In genomic region chr10:27383595-27384542, GRCh38 we compare ENCODE assay signal across 14 cellular contexts.
A peak's percentile ranks its signal among the peaks of the same experiment; 100 is the strongest.
DNase-seq lines count a peak whose midpoint lies in the region; FAIRE-seq and TF ChIP-seq lines count a peak whose summit lies in the region.
"Had no signal": no experiment of that assay in that cellular context is flagged by ENCODE, and none has a peak within 500 bp of the region (broad histone marks: within the 10 kb centered on the region; RNA-seq: fewer than 3 reads in every experiment).

No MANE protein-coding gene starts in this region.

- CTCF ChIA-PET in endothelial cell of umbilical vein (lab: Charles Lee) = interaction anchor here (1.0 kb wide), 1 partner anchor 14 kb away, joined by 4 read pairs; no protein-coding TSS in a partner anchor

- POLR2A ChIA-PET in endothelial cell of umbilical vein (lab: Charles Lee) = no interaction called here

- no peaks in the 10 kb centered on the region for H3K9me1 ChIP-seq in endothelial cell of umbilical vein (replicated peaks; ENCODE audit: control insufficient read depth, extremely low read depth, insufficient read depth, low read length)

- dilution Hi-C loops in endothelial cell of umbilical vein (cut with MboI; ENCODE audit: extremely low pct_ligation_motif_present, low sequenced_read_pairs) = no loop called here

- no TSS peak for BruUV-seq in endothelial cell of umbilical vein (replicated peaks; lab: Mats Ljungman, UMichigan)

- peak overlapping the region; percentile 8 for H3K4me2 ChIP-seq in endothelial cell of umbilical vein (ENCODE audit: insufficient read depth, low read length)

- H3K27ac ChIP-seq in endothelial cell of umbilical vein (ENCODE audit: insufficient read depth, low read depth, low read length) (no peak overlapping the region), ascending aorta (no peak overlapping the region)

- peak overlapping the region; percentile 54 for H2AFZ ChIP-seq in endothelial cell of umbilical vein (ENCODE audit: low read depth, low read length)

- no peak overlapping the region for H3K9ac ChIP-seq in endothelial cell of umbilical vein (replicated peaks; ENCODE audit: extremely low read depth, insufficient read depth, low read length)

- H3K9me3 ChIP-seq in endothelial cell of umbilical vein (replicated peaks; ENCODE audit: control insufficient read depth, insufficient read depth, low read length) = no peaks in the 10 kb centered on the region
- no peaks in the 10 kb centered on the region for H3K9me3 ChIP-seq in ascending aorta

- peak; percentile 47 for DNase-seq in A172 (ENCODE audit: low spot score)
- peak; percentile 43 for DNase-seq in HT-29 (ENCODE audit: low spot score)
- peak; percentile 31 to 78 for DNase-seq in NOMO-1 (lab: John Stamatoyannopoulos, UW; ENCODE audit: unreplicated experiment in 2 of 2)
- DNase-seq in endothelial cell of umbilical vein (ENCODE audit: low read depth, low spot score) = peak; percentile 59
- no peak for DNase-seq in KG1 (lab: John Stamatoyannopoulos, UW)
- DNase-seq in NCI-H524 treated with DMSO at 0.1 percent for 48 hours (lab: John Stamatoyannopoulos, UW) = no peak
- no peak for DNase-seq in erythroblast (lab: John Stamatoyannopoulos, UW)
- DNase-seq in ascending aorta (ENCODE audit: low spot score in 2 of 2) = no peak
- DNase-seq: activated CD4-positive, CD25-positive, alpha-beta regulatory T cell treated with anti-CD3 and anti-CD28 coated beads, Interleukin-2, amount 50 U/mL, for 72 hours; activated T-cell treated with anti-CD3 and anti-CD28 coated beads, Interleukin-2, amount 50 U/mL, for 1 hour; anterior cingulate cortex; Karpas-422; NCI-H524 had no signal

- FAIRE-seq in endothelial cell of umbilical vein (lab: Jason Lieb, UNC) = peak; percentile 69
- FAIRE-seq: GM18507 had no signal

- H3K4me1 ChIP-seq in endothelial cell of umbilical vein (ENCODE audit: control insufficient read depth, extremely low read depth, insufficient read depth, low read length) (peaks cover 8% of the 10 kb centered on the region), ascending aorta (no peaks in the 10 kb centered on the region)

- H3K4me3 ChIP-seq in endothelial cell of umbilical vein (replicated peaks in 1 of 3; ENCODE audit: insufficient read depth in 1 of 3, low read depth in 1 of 3, low read length in 3 of 3) (no peak overlapping the region), ascending aorta (no peak overlapping the region)

- H4K20me1 ChIP-seq in endothelial cell of umbilical vein (replicated peaks; ENCODE audit: control insufficient read depth, extremely low read depth, insufficient read depth, low read length) = no peaks in the 10 kb centered on the region

- intact Hi-C loops in endothelial cell of umbilical vein (cut with micrococcal nuclease) = loop anchor here (5.0 kb wide), 1 partner anchor 118 kb away; the partner anchor contains the start of gene RAB18
- intact Hi-C loops in ascending aorta (cut with DNase I) = no loop called here

- H3K36me3 ChIP-seq in endothelial cell of umbilical vein (ENCODE audit: control insufficient read depth in 2 of 2, extremely low read depth in 1 of 2, insufficient read depth in 2 of 2, low read length in 2 of 2) (no peaks in the 10 kb centered on the region), ascending aorta (no peaks in the 10 kb centered on the region)

- no peak for TF ChIP-seq CTCF in endothelial cell of umbilical vein (IDR thresholded peaks at IDR 0.05; ENCODE audit: extremely low read depth in 1 of 2, insufficient read depth in 1 of 2, low read depth in 1 of 2, low read length in 2 of 2)
- no peak for TF ChIP-seq CTCF in ascending aorta (IDR thresholded peaks at IDR 0.05)

- H3K27me3 ChIP-seq in endothelial cell of umbilical vein (ENCODE audit: control insufficient read depth in 2 of 2, insufficient read depth in 2 of 2, low read length in 2 of 2) = no peaks in the 10 kb centered on the region
- H3K27me3 ChIP-seq in ascending aorta = no peaks in the 10 kb centered on the region

- no peaks in the 10 kb centered on the region for H3K79me2 ChIP-seq in endothelial cell of umbilical vein (ENCODE audit: control insufficient read depth, insufficient read depth, low read length)

- TF ChIP-seq POLR2A in endothelial cell of umbilical vein (IDR thresholded peaks at IDR 0.05; ENCODE audit: low read depth, low read length) = no peak
- no peak for TF ChIP-seq POLR2A in erythroblast (IDR thresholded peaks at IDR 0.05; ENCODE audit: low read length)

TF ChIP-seq in endothelial cell of umbilical vein, 7 proteins besides CTCF, POLR2A, EP300 and RAD21:
- TF ChIP-seq FOS (IDR thresholded peaks at IDR 0.05; ENCODE audit: borderline replicate concordance, insufficient read depth, low read length) (peak; percentile 44), EZH2 (IDR thresholded peaks at IDR 0.05; ENCODE audit: borderline replicate concordance, low read depth, low read length, severe bottlenecking) (no peak), JUN (IDR thresholded peaks at IDR 0.05; ENCODE audit: borderline replicate concordance, insufficient read depth, insufficient read length, low read depth) (peak; percentile 28), GATA2 (IDR thresholded peaks at IDR 0.05; ENCODE audit: insufficient read depth, insufficient read length, low read depth, low read length) (no peak), MYC (IDR thresholded peaks at IDR 0.05; ENCODE audit: low read depth, low read length) (no peak), POLR2AphosphoS5 (IDR thresholded peaks at IDR 0.05; ENCODE audit: insufficient read depth, low read depth, low read length) (no peak), MAX (IDR thresholded peaks at IDR 0.05; ENCODE audit: insufficient read depth, insufficient read length) (no peak)

Comparison
In these comparisons a context has a peak if more than half of its experiments do, and no peak if none do; other contexts are left out.
1. DNase-seq: peak in A172 (single experiment), HT-29 (single experiment), NOMO-1 (2 of 2) and endothelial cell of umbilical vein (single experiment); none in KG1 (single experiment), NCI-H524 treated with DMSO at 0.1 percent for 48 hours (single experiment), erythroblast (0 of 2) and ascending aorta (0 of 2).